ENCODE assay signal across 1 cellular context in the genomic region with DNA sequence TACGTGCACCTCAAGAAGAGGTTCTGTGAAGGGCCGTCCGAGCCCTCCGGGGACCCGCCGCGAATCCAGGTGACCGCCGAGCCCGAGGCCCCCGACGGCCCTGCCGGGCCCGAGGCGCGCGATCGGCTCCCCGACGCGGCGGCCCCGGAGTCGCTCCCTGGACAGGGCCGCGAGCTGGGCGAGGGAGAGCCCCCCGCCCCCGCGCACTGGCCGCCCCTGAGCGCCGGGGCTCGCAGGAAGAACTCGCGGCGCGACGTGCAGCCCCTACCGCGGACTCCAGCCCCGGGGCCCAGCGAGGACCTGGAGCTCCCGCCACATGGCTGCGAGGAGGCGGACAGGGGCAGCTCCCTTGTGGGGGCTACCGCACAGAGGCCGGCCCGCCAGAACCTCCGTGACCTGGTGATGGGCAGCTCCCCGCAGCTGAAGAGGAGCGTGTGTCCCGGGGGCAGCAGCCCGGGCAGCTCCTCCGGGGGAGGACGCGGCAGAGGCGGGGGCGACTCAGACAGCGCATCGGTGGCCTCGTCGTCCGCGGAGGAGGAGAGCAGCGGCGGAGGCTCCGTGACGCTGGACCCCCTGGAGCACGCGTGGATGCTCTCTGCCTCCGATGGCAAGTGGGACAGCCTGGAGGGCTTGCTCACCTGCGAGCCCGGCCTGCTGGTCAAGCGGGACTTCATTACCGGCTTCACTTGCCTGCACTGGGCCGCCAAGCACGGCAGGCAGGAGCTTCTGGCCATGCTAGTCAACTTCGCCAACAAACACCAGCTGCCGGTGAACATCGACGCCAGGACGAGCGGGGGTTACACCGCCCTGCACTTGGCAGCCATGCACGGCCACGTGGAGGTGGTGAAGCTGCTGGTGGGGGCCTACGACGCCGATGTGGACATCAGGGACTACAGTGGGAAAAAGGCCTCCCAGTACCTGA.
TF ChIP-seq lines count a peak whose summit lies in the region.

No MANE protein-coding gene starts in this region.

TF ChIP-seq in HepG2, 621 proteins besides CTCF, POLR2A, EP300 and RAD21 (continued from another document and continues in another):
- TF ChIP-seq DMTF1 (CRISPR knock-in tag; IDR thresholded peaks at IDR 0.05) (0 out of 2 replicates have a peak, but pooled peaks have one; percentile 59), SMAD9 (CRISPR knock-in tag; IDR thresholded peaks at IDR 0.05) (no peak), E2F2 (CRISPR knock-in tag; IDR thresholded peaks at IDR 0.05; ENCODE audit: borderline replicate concordance) (no peak), ESRRA (CRISPR knock-in tag; IDR thresholded peaks at IDR 0.05; ENCODE audit: low read depth) (no peak; the same call in 1 of the 2 replicates), NCOR1 (IDR thresholded peaks at IDR 0.05; ENCODE audit: borderline replicate concordance, low read length) (no peak), ARNTL (CRISPR knock-in tag; IDR thresholded peaks at IDR 0.05) (peak; percentile 74), ZNF83 (CRISPR knock-in tag; IDR thresholded peaks at IDR 0.05; ENCODE audit: borderline replicate concordance) (peak; percentile 31; the same call in 1 of the 2 replicates), ZNF879 (CRISPR knock-in tag; IDR thresholded peaks at IDR 0.05) (0 out of 2 replicates have a peak, but pooled peaks have one; percentile 50), ZNF552 (CRISPR knock-in tag; IDR thresholded peaks at IDR 0.05; ENCODE audit: borderline replicate concordance) (peak; percentile 81), GATA4 (IDR thresholded peaks at IDR 0.05; ENCODE audit: borderline replicate concordance, low read depth) (no peak), NRL (CRISPR knock-in tag; IDR thresholded peaks at IDR 0.05; ENCODE audit: borderline replicate concordance) (peak; percentile 93), BCLAF1 (IDR thresholded peaks at IDR 0.05) (no peak), ZNF75D (CRISPR knock-in tag; IDR thresholded peaks at IDR 0.05; ENCODE audit: borderline replicate concordance) (0 out of 2 replicates have a peak, but pooled peaks have one; percentile 63), ZFP90 (CRISPR knock-in tag; IDR thresholded peaks at IDR 0.05; ENCODE audit: borderline replicate concordance) (peak; percentile 69; the same call in 1 of the 2 replicates), U2AF2 (IDR thresholded peaks at IDR 0.05; ENCODE audit: low read depth, low read length) (no peak), ZFAT (CRISPR knock-in tag; conservative IDR thresholded peaks at IDR 0.05) (0 out of 2 replicates have a peak, but pooled peaks have one; percentile 39), JUNB (CRISPR knock-in tag; IDR thresholded peaks at IDR 0.05; ENCODE audit: borderline replicate concordance) (peak; percentile 71; the same call in 1 of the 2 replicates), ZNF563 (CRISPR knock-in tag; IDR thresholded peaks at IDR 0.05) (peak; percentile 86), HNRNPLL (IDR thresholded peaks at IDR 0.05; ENCODE audit: low read depth, low read length, poor library complexity, severe bottlenecking) (no peak), CREBL2 (CRISPR knock-in tag; IDR thresholded peaks at IDR 0.05; ENCODE audit: borderline replicate concordance) (no peak; the same call in 1 of the 2 replicates), GTF2F1 (IDR thresholded peaks at IDR 0.05; ENCODE audit: low read length) (no peak), NFATC3 (CRISPR knock-in tag; IDR thresholded peaks at IDR 0.05) (no peak), LCORL (IDR thresholded peaks at IDR 0.05) (no peak), LCORL (CRISPR knock-in tag; IDR thresholded peaks at IDR 0.05) (peak; percentile 65; the same call in 1 of the 2 replicates), ZNF614 (CRISPR knock-in tag; IDR thresholded peaks at IDR 0.05; ENCODE audit: borderline replicate concordance) (no peak), NFAT5 (CRISPR knock-in tag; IDR thresholded peaks at IDR 0.05) (peak; percentile 34; the same call in 1 of the 2 replicates), ZFY (CRISPR knock-in tag; IDR thresholded peaks at IDR 0.05) (peak; percentile 67; the same call in 1 of the 2 replicates), ZKSCAN5 (CRISPR knock-in tag; IDR thresholded peaks at IDR 0.05) (no peak), KLF11 (CRISPR knock-in tag; IDR thresholded peaks at IDR 0.05) (no peak), ZGPAT (CRISPR knock-in tag; IDR thresholded peaks at IDR 0.05) (peak; percentile 75), RFXANK (CRISPR knock-in tag; IDR thresholded peaks at IDR 0.05) (no peak), ZNF446 (CRISPR knock-in tag; IDR thresholded peaks at IDR 0.05) (no peak; the same call in none of the 2 replicates), ZMYM3 (CRISPR knock-in tag; IDR thresholded peaks at IDR 0.05) (0 out of 2 replicates have a peak, but pooled peaks have one; percentile 20), DNMT1 (CRISPR knock-in tag; IDR thresholded peaks at IDR 0.05) (no peak), TGIF2 (CRISPR knock-in tag; IDR thresholded peaks at IDR 0.05) (peak; percentile 55; the same call in 1 of the 2 replicates), PHF20 (CRISPR knock-in tag; IDR thresholded peaks at IDR 0.05) (peak; percentile 58), MEF2D (CRISPR knock-in tag; IDR thresholded peaks at IDR 0.05) (peak; percentile 91), ATRX (CRISPR knock-in tag; IDR thresholded peaks at IDR 0.05; ENCODE audit: borderline replicate concordance) (no peak), MAF1 (CRISPR knock-in tag; IDR thresholded peaks at IDR 0.05; ENCODE audit: borderline replicate concordance) (no peak), ZFP82 (CRISPR knock-in tag; IDR thresholded peaks at IDR 0.05; ENCODE audit: borderline replicate concordance) (no peak)
- TF ChIP-seq, protein P1, sequence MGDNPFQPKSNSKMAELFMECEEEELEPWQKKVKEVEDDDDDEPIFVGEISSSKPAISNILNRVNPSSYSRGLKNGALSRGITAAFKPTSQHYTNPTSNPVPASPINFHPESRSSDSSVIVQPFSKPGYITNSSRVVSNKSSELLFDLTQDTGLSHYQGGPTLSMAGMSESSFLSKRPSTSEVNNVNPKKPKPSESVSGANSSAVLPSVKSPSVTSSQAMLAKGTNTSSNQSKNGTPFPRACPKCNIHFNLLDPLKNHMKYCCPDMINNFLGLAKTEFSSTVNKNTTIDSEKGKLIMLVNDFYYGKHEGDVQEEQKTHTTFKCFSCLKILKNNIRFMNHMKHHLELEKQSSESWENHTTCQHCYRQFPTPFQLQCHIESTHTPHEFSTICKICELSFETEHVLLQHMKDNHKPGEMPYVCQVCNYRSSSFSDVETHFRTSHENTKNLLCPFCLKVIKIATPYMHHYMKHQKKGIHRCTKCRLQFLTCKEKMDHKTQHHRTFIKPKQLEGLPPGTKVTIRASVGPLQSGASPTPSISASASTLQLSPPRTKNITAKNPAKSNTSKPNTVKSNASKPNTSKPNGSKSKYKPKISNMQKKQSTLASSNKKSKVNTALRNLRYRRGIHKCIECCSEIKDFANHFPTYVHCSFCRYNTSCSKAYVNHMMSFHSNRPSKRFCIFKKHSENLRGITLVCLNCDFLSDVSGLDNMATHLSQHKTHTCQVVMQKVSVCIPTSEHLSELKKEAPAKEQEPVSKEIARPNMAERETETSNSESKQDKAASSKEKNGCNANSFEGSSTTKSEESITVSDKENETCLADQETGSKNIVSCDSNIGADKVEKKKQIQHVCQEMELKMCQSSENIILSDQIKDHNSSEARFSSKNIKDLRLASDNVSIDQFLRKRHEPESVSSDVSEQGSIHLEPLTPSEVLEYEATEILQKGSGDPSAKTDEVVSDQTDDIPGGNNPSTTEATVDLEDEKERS (CRISPR knock-in tag; IDR thresholded peaks at IDR 0.05), result no peak; the same call in 1 of the 2 replicates
